ENCODE assay signal across 15 cellular contexts in the genomic region with DNA sequence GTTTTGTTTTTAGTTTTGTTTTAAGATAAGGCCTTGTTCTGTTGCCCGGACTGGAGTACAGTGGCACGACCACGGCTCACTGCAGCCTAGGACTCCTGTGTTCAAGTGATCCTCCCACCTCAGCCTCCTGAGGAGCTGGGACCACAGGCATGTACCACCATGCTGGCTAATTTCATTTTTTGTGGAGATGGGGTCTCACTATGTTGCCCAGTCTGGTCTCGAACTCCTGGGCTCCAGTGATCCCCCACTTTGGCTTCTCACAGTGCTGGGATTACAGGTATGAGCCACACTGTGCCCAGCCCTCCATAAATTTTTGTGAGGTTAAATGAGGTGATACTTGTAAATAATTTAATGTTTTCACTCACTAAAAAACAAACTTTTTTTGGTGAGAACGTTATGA.
"Had no signal": no experiment of that assay in that cellular context is flagged by ENCODE, and none has a peak within 500 bp of the region (broad histone marks: within the 10 kb centered on the region; RNA-seq: fewer than 3 reads in every experiment).

No MANE protein-coding gene starts in this region.

- H3K36me3 Mint-ChIP-seq: naive thymus-derived CD4-positive, alpha-beta T cell had no signal

- ATAC-seq: naive thymus-derived CD4-positive, alpha-beta T cell; stimulated activated naive B cell treated with anti-CD40 and anti-IgM and Interleukin-4, amounts not matched to agents 10 μg/mL and 1 μg/mL and 100 μg/mL, for 72 hours had no signal

- H3K9me3 ChIP-seq: right atrium auricular region, transverse colon had no signal

- H3K9me3 Mint-ChIP-seq: activated CD8-positive, alpha-beta T cell treated with anti-CD3 and anti-CD28 coated beads for 36 hours; activated naive CD4-positive, alpha-beta T cell treated with anti-CD3 and anti-CD28 coated beads for 36 hours; brain; central memory CD8-positive, alpha-beta T cell; naive thymus-derived CD4-positive, alpha-beta T cell; stimulated activated naive B cell treated with anti-CD40 and anti-IgM and Interleukin-4, amounts not matched to agents 10 μg/mL and 1 μg/mL and 100 μg/mL, for 72 hours had no signal

- H2AFZ ChIP-seq: hepatocyte, parathyroid adenoma had no signal

- H3K4me2 ChIP-seq: hepatocyte had no signal

- H3K36me3 ChIP-seq: right atrium auricular region, transverse colon had no signal

- DNase-seq: activated CD8-positive, alpha-beta memory T cell treated with anti-CD3 and anti-CD28 coated beads, Interleukin-2, amount 50 U/mL, for 4 hours; activated naive CD4-positive, alpha-beta T cell treated with anti-CD3 and anti-CD28 coated beads for 36 hours; amniotic stem cell; effector memory CD4-positive, alpha-beta T cell; naive thymus-derived CD4-positive, alpha-beta T cell; stimulated activated naive B cell treated with anti-CD40 and anti-IgM and Interleukin-4, amounts not matched to agents 10 μg/mL and 1 μg/mL and 100 μg/mL, for 72 hours; T-helper 9 cell; transverse colon had no signal

- H3K27ac ChIP-seq: epithelial cell of prostate, hepatocyte, parathyroid adenoma, transverse colon had no signal

- H3K4me3 Mint-ChIP-seq: activated CD8-positive, alpha-beta T cell treated with anti-CD3 and anti-CD28 coated beads for 36 hours; activated naive CD4-positive, alpha-beta T cell treated with anti-CD3 and anti-CD28 coated beads for 36 hours; brain; central memory CD8-positive, alpha-beta T cell; stimulated activated naive B cell treated with anti-CD40 and anti-IgM and Interleukin-4, amounts not matched to agents 10 μg/mL and 1 μg/mL and 100 μg/mL, for 72 hours had no signal

- H3K9ac ChIP-seq: parathyroid adenoma had no signal

- H3K27me3 ChIP-seq: hepatocyte, right atrium auricular region, transverse colon had no signal

- H3K27ac Mint-ChIP-seq: activated naive CD4-positive, alpha-beta T cell treated with anti-CD3 and anti-CD28 coated beads for 36 hours had no signal

- H3K4me3 ChIP-seq: hepatocyte, right atrium auricular region, transverse colon had no signal

- H3K27me3 Mint-ChIP-seq: activated CD8-positive, alpha-beta T cell treated with anti-CD3 and anti-CD28 coated beads for 36 hours; central memory CD8-positive, alpha-beta T cell; naive thymus-derived CD4-positive, alpha-beta T cell; stimulated activated naive B cell treated with anti-CD40 and anti-IgM and Interleukin-4, amounts not matched to agents 10 μg/mL and 1 μg/mL and 100 μg/mL, for 72 hours had no signal
